ENCODE assay signal across 29 cellular contexts in genomic region chr11:117910525-117910924, GRCh38. TPM values are rescaled to one million over a fixed set of nuclear protein-coding genes. Genes with fewer than 3 reads are reported as not detected.
DNase-seq lines count a peak whose midpoint lies in the region; ATAC-seq, FAIRE-seq and TF ChIP-seq lines count a peak whose summit lies in the region.
"Had no signal": no experiment of that assay in that cellular context is flagged by ENCODE, and none has a peak within 500 bp of the region (broad histone marks: within the 10 kb centered on the region; RNA-seq: fewer than 3 reads in every experiment).

No MANE protein-coding gene starts in this region.

- DNase-seq in A549 (ENCODE audit: low read depth in 1 of 2, low spot score in 1 of 2) (no peak), GM13977 (ENCODE audit: low spot score) (no peak), RWPE2 (ENCODE audit: low spot score) (peak; percentile 9), islet precursor cell (peak; percentile 43), mesendoderm (no peak), SK-N-DZ (ENCODE audit: low spot score) (no peak), superior temporal gyrus (ENCODE audit: extremely low spot score) (no peak), osteocyte (ENCODE audit: extremely low spot score, unreplicated experiment) (no peak)
- DNase-seq: activated CD4-positive, alpha-beta T cell treated with anti-CD3 and anti-CD28 coated beads, Interleukin-2, amount 50 U/mL, for 48 hours; CD8-positive, alpha-beta memory T cell; effector CD4-positive, alpha-beta T cell; KG1; MG63; NCI-H1105 treated with DMSO at 0.1 percent for 48 hours; NCI-H1930; NCI-H524 treated with DMSO at 0.1 percent for 48 hours; PC-3; Right ventricle myocardium superior; stimulated activated CD4-positive, alpha-beta T cell treated with anti-CD3 and anti-CD28 coated beads, Interleukin-2, amount 100 ng/mL, for 24 hours; T-helper 17 cell had no signal

- no peak overlapping the region for H2BK15ac ChIP-seq in mesendoderm (replicated peaks; ENCODE audit: low read depth)

- H3K56ac ChIP-seq in mesendoderm (ENCODE audit: low read length) = no peak overlapping the region

- no peak overlapping the region for H3K4ac ChIP-seq in mesendoderm (ENCODE audit: low read depth, low read length)

- no peak overlapping the region for H3K4me3 Mint-ChIP-seq in osteocyte (ENCODE audit: unreplicated experiment)
- H3K4me3 Mint-ChIP-seq: activated naive CD8-positive, alpha-beta T cell; CD8-positive, alpha-beta memory T cell; memory B cell; stimulated activated naive CD8-positive, alpha-beta T cell treated with anti-CD3 and anti-CD28 coated beads, Interleukin-15, Interleukin-2, amounts not matched to agents 100 ng/mL and 50 ng/mL, for 24 hours; T-helper 17 cell had no signal

- no peak overlapping the region for H3K23ac ChIP-seq in mesendoderm (ENCODE audit: low read length)

- in situ Hi-C loops in GM13977 (cut with MboI; ENCODE audit: low pct_unique_long_range_greater_than_20kb, low sequenced_read_pairs, unreplicated experiment) = no loop called here

- H2BK120ac ChIP-seq in mesendoderm (ENCODE audit: low read depth, low read length) = no peak overlapping the region

- H3K27ac Mint-ChIP-seq in osteocyte (ENCODE audit: unreplicated experiment) = no peak overlapping the region
- H3K27ac Mint-ChIP-seq: activated naive CD8-positive, alpha-beta T cell; memory B cell; stimulated activated naive CD8-positive, alpha-beta T cell treated with anti-CD3 and anti-CD28 coated beads, Interleukin-15, Interleukin-2, amounts not matched to agents 100 ng/mL and 50 ng/mL, for 24 hours had no signal

- CTCF ChIA-PET in A549 (lab: Yijun Ruan, JAX) = interaction anchor here (1.1 to 1.2 kb wide), 2 partner anchors 13 to 36 kb away, joined by 3 read pairs; no protein-coding TSS in a partner anchor

- H3K4me1 ChIP-seq in A549 (0 out of 3 replicates have a peak, but pooled peaks cover 4% of the 10 kb centered on the region), RWPE2 (ENCODE audit: insufficient read depth, poor library complexity, severe bottlenecking) (peaks cover 9% of the 10 kb centered on the region), mesendoderm (ENCODE audit: control insufficient read depth, low read depth, low read length) (peaks cover 5% of the 10 kb centered on the region)
- H3K4me1 ChIP-seq: uterus had no signal

- H3K4me1 Mint-ChIP-seq in osteocyte (ENCODE audit: unreplicated experiment) = peaks cover 6% of the 10 kb centered on the region

- H3K27me3 Mint-ChIP-seq in osteocyte (ENCODE audit: unreplicated experiment) = peaks cover 34% of the 10 kb centered on the region
- H3K27me3 Mint-ChIP-seq: activated naive CD8-positive, alpha-beta T cell; CD8-positive, alpha-beta memory T cell; memory B cell; stimulated activated naive CD8-positive, alpha-beta T cell treated with anti-CD3 and anti-CD28 coated beads, Interleukin-15, Interleukin-2, amounts not matched to agents 100 ng/mL and 50 ng/mL, for 24 hours had no signal

- no peak for TF ChIP-seq POLR2A in A549 (IDR thresholded peaks at IDR 0.05; ENCODE audit: low read length)

- no peak overlapping the region for H3K18ac ChIP-seq in mesendoderm (ENCODE audit: low read length)

- no peaks in the 10 kb centered on the region for H3K79me2 ChIP-seq in mesendoderm (ENCODE audit: control insufficient read depth, insufficient read depth, low read length)

- no peak overlapping the region for H3K27ac ChIP-seq in A549
- H3K27ac ChIP-seq in RWPE2 (ENCODE audit: poor library complexity, severe bottlenecking) = no peak overlapping the region
- H3K27ac ChIP-seq in mesendoderm (ENCODE audit: low read depth, low read length) = no peak overlapping the region
- H3K27ac ChIP-seq: left lung, right atrium auricular region, uterus had no signal

- POLR2A ChIA-PET in A549 (lab: Yijun Ruan, JAX) = no interaction called here

- H3K79me1 ChIP-seq in mesendoderm (ENCODE audit: low read length) = no peaks in the 10 kb centered on the region

- H3K36me3 Mint-ChIP-seq in osteocyte (ENCODE audit: unreplicated experiment) = no peaks in the 10 kb centered on the region
- H3K36me3 Mint-ChIP-seq: activated naive CD8-positive, alpha-beta T cell had no signal

- H3K9ac ChIP-seq in mesendoderm (ENCODE audit: low read length) = no peak overlapping the region

- no peak overlapping the region for H2BK5ac ChIP-seq in mesendoderm (ENCODE audit: low read length)

- no peak for FAIRE-seq in A549 (lab: Jason Lieb, UNC)
- FAIRE-seq: islet of Langerhans, TTC549 had no signal

- no peak overlapping the region for H3K4me3 ChIP-seq in A549
- no peak overlapping the region for H3K4me3 ChIP-seq in RWPE2 (ENCODE audit: severe bottlenecking)
- no peak overlapping the region for H3K4me3 ChIP-seq in mesendoderm (ENCODE audit: low read length)
- H3K4me3 ChIP-seq: left lung, MG63, right atrium auricular region, uterus had no signal

- no peak overlapping the region for H4K8ac ChIP-seq in mesendoderm (ENCODE audit: low read depth, low read length)

- H4K5ac ChIP-seq in mesendoderm (ENCODE audit: low read length) = no peak overlapping the region

- no peak for ATAC-seq in A549
- no peak for ATAC-seq in RWPE2 (ENCODE audit: low read depth)
- ATAC-seq: left lung, PC-3, T-helper 17 cell had no signal

- H3K9me3 ChIP-seq in A549 = no peaks in the 10 kb centered on the region
- H3K9me3 ChIP-seq in RWPE2 (ENCODE audit: severe bottlenecking) = no peaks in the 10 kb centered on the region
- H3K9me3 ChIP-seq: left lung, MG63, right atrium auricular region, uterus had no signal

- no peak overlapping the region for H2AK5ac ChIP-seq in mesendoderm (ENCODE audit: low read length)

- no peaks in the 10 kb centered on the region for H3K36me3 ChIP-seq in RWPE2 (ENCODE audit: low read depth)
- H3K36me3 ChIP-seq in mesendoderm (ENCODE audit: control insufficient read depth, insufficient read depth, low read length) = no peaks in the 10 kb centered on the region
- H3K36me3 ChIP-seq: left lung, MG63, right atrium auricular region, uterus had no signal

- no peak overlapping the region for H3K4me2 ChIP-seq in A549
- no peak overlapping the region for H3K4me2 ChIP-seq in mesendoderm (ENCODE audit: low read length)

- WGBS in A549 (ENCODE audit: missing lambda C conversion rate) = 39% methylated on average over 4 of the region's 4 CpGs
- no CpG with 5 or more reads among the region's 4 CpGs for WGBS in mesendoderm (ENCODE audit: extremely low coverage, insufficient coverage, low lambda C conversion rate)

- H3K27me3 ChIP-seq in RWPE2 (ENCODE audit: insufficient read depth, poor library complexity, severe bottlenecking) = no peaks in the 10 kb centered on the region
- H3K27me3 ChIP-seq in mesendoderm (ENCODE audit: insufficient read depth, low read length, poor library complexity) = no peaks in the 10 kb centered on the region
- H3K27me3 ChIP-seq: left lung, MG63, right atrium auricular region, uterus had no signal

- H3K9me3 Mint-ChIP-seq in osteocyte (ENCODE audit: unreplicated experiment) = no peaks in the 10 kb centered on the region
- H3K9me3 Mint-ChIP-seq: CD8-positive, alpha-beta memory T cell; memory B cell; stimulated activated naive CD8-positive, alpha-beta T cell treated with anti-CD3 and anti-CD28 coated beads, Interleukin-15, Interleukin-2, amounts not matched to agents 100 ng/mL and 50 ng/mL, for 24 hours had no signal

- TF ChIP-seq CTCF in A549 (IDR thresholded peaks at IDR 0.05) (no peak), GM13977 (IDR thresholded peaks at IDR 0.05; ENCODE audit: extremely low read depth, insufficient read depth, missing control alignments) (peak; percentile 8), RWPE2 (IDR thresholded peaks at IDR 0.05; ENCODE audit: poor library complexity, severe bottlenecking) (no peak), osteocyte (IDR thresholded peaks at IDR 0.05) (no peak)

- TF ChIP-seq EP300 in A549 (IDR thresholded peaks at IDR 0.05) = no peak

- TF ChIP-seq RAD21 in A549 (conservative IDR thresholded peaks at IDR 0.05 in 1 of 2, IDR thresholded peaks at IDR 0.05 in 1 of 2) = no peak

TF ChIP-seq in A549, 52 proteins besides CTCF, POLR2A, EP300 and RAD21:
- TF ChIP-seq ZFP36 (IDR thresholded peaks at IDR 0.05; ENCODE audit: borderline replicate concordance, partially characterized antibody) (peak; percentile 92), RFX5 (IDR thresholded peaks at IDR 0.05) (no peak), PHF8 (IDR thresholded peaks at IDR 0.05; ENCODE audit: borderline replicate concordance, low read depth) (no peak), ZNF302 (CRISPR knock-in tag; IDR thresholded peaks at IDR 0.05) (no peak), CHD4 (IDR thresholded peaks at IDR 0.05; ENCODE audit: borderline replicate concordance) (no peak), CBX2 (IDR thresholded peaks at IDR 0.05; ENCODE audit: borderline replicate concordance, low read depth) (no peak)

RNA-seq across cellular contexts. Expression of gene TMPRSS13, which starts 18.7 kb away (rescaled TPM):
- polyA plus RNA-seq in A549 (2011; rRNA removed) (not detected in 2 replicates), A549 (2017; fragmentation: RNase III; extraction: RNeasy Plus Mini Kit Qiagen cat#74134 plus additional on column Dnase treatment) (not detected in 3 replicates)
- not detected in 2 replicates for polyA plus RNA-seq in A549 (2012; cell fraction: cytosol; rRNA removed)
- 0.07 TPM in 1 of 2 replicates, not detected in the other for polyA plus RNA-seq in A549 (2012; cell fraction: nucleus; rRNA removed)
- polyA minus RNA-seq in A549 (2011; rRNA and poly(A)+ RNA removed) = not detected in 2 replicates
- polyA plus RNA-seq in mesendoderm (2013, experiment 1 of 2) = 1.6 TPM
- 1.4 TPM for polyA plus RNA-seq in mesendoderm (2013, experiment 2 of 2)
- not detected in 2 replicates for polyA plus RNA-seq in SK-N-DZ (2014; cell fraction: cytosol; rRNA removed)
- not detected in 2 replicates for polyA plus RNA-seq in SK-N-DZ (2014; cell fraction: nucleus; rRNA removed)
- total RNA-seq in osteocyte = not detected in 2 replicates
- total RNA-seq: chondrocyte, right atrium auricular region, Right ventricle myocardium superior had no signal

RNA-seq across cellular contexts. Expression of gene FXYD6, which starts 34.1 kb away (rescaled TPM):
- polyA plus RNA-seq in A549 (2011; rRNA removed) (0.49 and 0.57 TPM in 2 replicates), A549 (2017; fragmentation: RNase III; extraction: RNeasy Plus Mini Kit Qiagen cat#74134 plus additional on column Dnase treatment) (0.10 to 0.26 TPM (median 0.24 TPM) in 3 replicates)
- polyA plus RNA-seq in A549 (2012; cell fraction: cytosol; rRNA removed) = 0.29 TPM in 2 replicates
- polyA plus RNA-seq in A549 (2012; cell fraction: nucleus; rRNA removed) = 0.07 and 0.17 TPM in 2 replicates
- 0.34 and 1.2 TPM in 2 replicates for polyA minus RNA-seq in A549 (2011; rRNA and poly(A)+ RNA removed)
- 14.1 TPM for polyA plus RNA-seq in mesendoderm (2013, experiment 1 of 2)
- polyA plus RNA-seq in mesendoderm (2013, experiment 2 of 2) = 14.4 TPM
- polyA plus RNA-seq in SK-N-DZ (2014; cell fraction: cytosol; rRNA removed) = 123 and 162 TPM in 2 replicates
- polyA plus RNA-seq in SK-N-DZ (2014; cell fraction: nucleus; rRNA removed) = 106 and 158 TPM in 2 replicates
- 0.99 and 1.7 TPM in 2 replicates for total RNA-seq in osteocyte
- total RNA-seq: PC-3 had no signal
- polyA plus RNA-seq: CD8-positive, alpha-beta memory T cell had no signal

Comparison
In these comparisons a context has a peak if more than half of its experiments do, and no peak if none do; other contexts are left out.
1. DNase-seq: peak in RWPE2 (single experiment) and islet precursor cell (single experiment); none in A549 (0 of 2), GM13977 (single experiment), mesendoderm (single experiment), SK-N-DZ (single experiment), superior temporal gyrus (single experiment) and osteocyte (single experiment).